ENCODE assay signal across 1 cellular context in genomic region chr12:53078425-53079225, GRCh38.
A peak's percentile ranks its signal among the peaks of the same experiment; 100 is the strongest.
TF ChIP-seq lines count a peak whose summit lies in the region.

No MANE protein-coding gene starts in this region.

TF ChIP-seq in HepG2, 621 proteins besides CTCF, POLR2A, EP300 and RAD21 (continued from another document and continues in another):
- TF ChIP-seq ZFP82 (CRISPR knock-in tag; IDR thresholded peaks at IDR 0.05; ENCODE audit: borderline replicate concordance) (peak; percentile 74; the same call in 1 of the 2 replicates), ZSCAN31 (CRISPR knock-in tag; IDR thresholded peaks at IDR 0.05; ENCODE audit: low read depth) (no peak), ELF1 (CRISPR knock-in tag; IDR thresholded peaks at IDR 0.05) (no peak), ZMYM4 (CRISPR knock-in tag; IDR thresholded peaks at IDR 0.05) (no peak), ZNF343 (CRISPR knock-in tag; IDR thresholded peaks at IDR 0.05) (no peak), ZBTB7A (CRISPR knock-in tag; IDR thresholded peaks at IDR 0.05) (no peak), ZBTB26 (CRISPR knock-in tag; IDR thresholded peaks at IDR 0.05; ENCODE audit: borderline replicate concordance) (no peak), TFAP4 (IDR thresholded peaks at IDR 0.05; ENCODE audit: borderline replicate concordance, low read depth) (no peak), IRF1 (CRISPR knock-in tag; IDR thresholded peaks at IDR 0.05; ENCODE audit: low read depth) (no peak), MAZ (IDR thresholded peaks at IDR 0.05; ENCODE audit: borderline replicate concordance, low read depth, low read length) (no peak), MAZ (CRISPR knock-in tag; IDR thresholded peaks at IDR 0.05; ENCODE audit: low read depth) (no peak; the same call in 1 of the 2 replicates), PHF21A (CRISPR knock-in tag; IDR thresholded peaks at IDR 0.05) (no peak), FUBP1 (CRISPR knock-in tag; IDR thresholded peaks at IDR 0.05; ENCODE audit: borderline replicate concordance) (no peak), KLF11 (CRISPR knock-in tag; IDR thresholded peaks at IDR 0.05) (no peak), ZNF607 (CRISPR knock-in tag; IDR thresholded peaks at IDR 0.05; ENCODE audit: borderline replicate concordance) (0 out of 2 replicates have a peak, but pooled peaks have one; percentile 54), ZNF597 (CRISPR knock-in tag; IDR thresholded peaks at IDR 0.05) (no peak), ZNF503 (CRISPR knock-in tag; IDR thresholded peaks at IDR 0.05) (no peak), POGK (CRISPR knock-in tag; conservative IDR thresholded peaks at IDR 0.05) (no peak), GLI4 (CRISPR knock-in tag; IDR thresholded peaks at IDR 0.05; ENCODE audit: borderline replicate concordance) (no peak), NCOA2 (CRISPR knock-in tag; IDR thresholded peaks at IDR 0.05) (no peak; the same call in 1 of the 2 replicates), ZNF768 (CRISPR knock-in tag; IDR thresholded peaks at IDR 0.05) (peak; percentile 47; the same call in 1 of the 2 replicates), ZNF746 (CRISPR knock-in tag; IDR thresholded peaks at IDR 0.05) (no peak), CREB3 (CRISPR knock-in tag; IDR thresholded peaks at IDR 0.05) (no peak), NR3C1 (CRISPR knock-in tag; IDR thresholded peaks at IDR 0.05) (no peak), ZFY (CRISPR knock-in tag; IDR thresholded peaks at IDR 0.05) (peak; percentile 89), U2AF2 (IDR thresholded peaks at IDR 0.05; ENCODE audit: low read depth, low read length) (no peak), ZNF713 (CRISPR knock-in tag; IDR thresholded peaks at IDR 0.05) (no peak), HDAC6 (IDR thresholded peaks at IDR 0.05; ENCODE audit: low read depth, low read length) (no peak), ZFP41 (CRISPR knock-in tag; IDR thresholded peaks at IDR 0.05; ENCODE audit: borderline replicate concordance) (no peak), ISL2 (CRISPR knock-in tag; IDR thresholded peaks at IDR 0.05) (no peak), ZNF430 (CRISPR knock-in tag; IDR thresholded peaks at IDR 0.05) (no peak), ZNF543 (CRISPR knock-in tag; IDR thresholded peaks at IDR 0.05) (peak; percentile 45; the same call in 1 of the 2 replicates), HMG20A (CRISPR knock-in tag; IDR thresholded peaks at IDR 0.05; ENCODE audit: borderline replicate concordance) (no peak), HDAC2 (CRISPR knock-in tag; IDR thresholded peaks at IDR 0.05) (no peak; the same call in 1 of the 2 replicates), ZBTB14 (CRISPR knock-in tag; IDR thresholded peaks at IDR 0.05) (no peak), RFX5 (IDR thresholded peaks at IDR 0.05; ENCODE audit: low read depth, low read length) (no peak), ZNF230 (CRISPR knock-in tag; IDR thresholded peaks at IDR 0.05) (no peak; the same call in 1 of the 2 replicates), GABPB1 (CRISPR knock-in tag; IDR thresholded peaks at IDR 0.05) (no peak), ZNF670 (CRISPR knock-in tag; IDR thresholded peaks at IDR 0.05; ENCODE audit: borderline replicate concordance) (0 out of 2 replicates have a peak, but pooled peaks have one; percentile 64), FOSL2 (CRISPR knock-in tag; IDR thresholded peaks at IDR 0.05) (no peak), ZSCAN21 (CRISPR knock-in tag; IDR thresholded peaks at IDR 0.05; ENCODE audit: borderline replicate concordance) (no peak), ARNT (IDR thresholded peaks at IDR 0.05) (no peak), SSRP1 (CRISPR knock-in tag; IDR thresholded peaks at IDR 0.05) (no peak), HMGXB3 (CRISPR knock-in tag; IDR thresholded peaks at IDR 0.05; ENCODE audit: borderline replicate concordance) (no peak), RELA (CRISPR knock-in tag; IDR thresholded peaks at IDR 0.05) (no peak), HNRNPL (IDR thresholded peaks at IDR 0.05; ENCODE audit: low read depth, low read length) (no peak), ZNF280D (CRISPR knock-in tag; IDR thresholded peaks at IDR 0.05) (no peak)
